Comparison of ENCODE assay signal across 12 cellular contexts in the genomic region with DNA sequence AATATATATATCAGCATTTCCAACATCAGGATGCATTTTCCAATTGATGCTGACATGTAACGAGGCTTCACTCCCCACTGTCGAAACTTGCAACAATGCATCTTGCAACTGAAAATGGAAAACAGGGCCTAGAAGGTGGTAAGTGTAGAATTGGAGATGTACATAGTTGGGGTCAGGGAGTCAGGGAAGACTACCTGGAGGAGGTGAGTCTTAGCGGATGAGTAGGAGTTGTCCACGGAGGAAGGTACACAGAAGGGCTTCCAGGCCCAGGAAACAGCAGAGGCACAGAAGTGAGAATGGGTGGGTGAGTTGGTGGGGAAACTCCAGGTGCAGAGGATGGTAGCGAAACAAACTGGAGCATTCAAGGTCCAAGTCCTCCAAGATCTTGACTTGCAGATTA. TPM values are rescaled to one million over a fixed set of nuclear protein-coding genes. Genes with fewer than 3 reads are reported as not detected.
A peak's percentile ranks its signal among the peaks of the same experiment; 100 is the strongest.
DNase-seq lines count a peak whose midpoint lies in the region; ATAC-seq, FAIRE-seq and TF ChIP-seq lines count a peak whose summit lies in the region.
"Had no signal": no experiment of that assay in that cellular context is flagged by ENCODE, and none has a peak within 500 bp of the region (broad histone marks: within the 10 kb centered on the region; RNA-seq: fewer than 3 reads in every experiment).

No MANE protein-coding gene starts in this region.

- H3K4me1 Mint-ChIP-seq in activated naive CD4-positive, alpha-beta T cell treated with anti-CD3 and anti-CD28 coated beads, Interleukin-2, amount 10 ng/mL, durations not matched to agents 7 days and 5 days, result peaks cover 56% of the 10 kb centered on the region
- peaks cover 68% of the 10 kb centered on the region for H3K4me1 Mint-ChIP-seq in activated CD8-positive, alpha-beta T cell treated with anti-CD3 and anti-CD28 coated beads, Interleukin-2, amount 10 ng/mL, durations not matched to agents 7 days and 5 days (ENCODE audit: low read depth)
- H3K4me1 Mint-ChIP-seq in immature natural killer cell, result peaks cover 48 to 60% of the 10 kb centered on the region in 2 donors
- H3K4me1 Mint-ChIP-seq in type B pancreatic cell (ENCODE audit: unreplicated experiment), result peaks cover 24% of the 10 kb centered on the region

- H3K36me3 Mint-ChIP-seq in activated naive CD4-positive, alpha-beta T cell treated with anti-CD3 and anti-CD28 coated beads, Interleukin-2, amount 10 ng/mL, durations not matched to agents 7 days and 5 days, result peaks cover 24% of the 10 kb centered on the region
- H3K36me3 Mint-ChIP-seq in activated CD8-positive, alpha-beta T cell treated with anti-CD3 and anti-CD28 coated beads, Interleukin-2, amount 10 ng/mL, durations not matched to agents 7 days and 5 days (ENCODE audit: low read depth), result peaks cover 26% of the 10 kb centered on the region
- peaks cover 0 to 12% (median 12%) of the 10 kb centered on the region in 3 donors for H3K36me3 Mint-ChIP-seq in immature natural killer cell
- no peaks in the 10 kb centered on the region for H3K36me3 Mint-ChIP-seq in type B pancreatic cell

- ATAC-seq in activated CD8-positive, alpha-beta T cell treated with anti-CD3 and anti-CD28 coated beads, Interleukin-2, amount 10 ng/mL, durations not matched to agents 7 days and 5 days, result no peak

- POLR2A ChIA-PET in activated CD8-positive, alpha-beta T cell treated with anti-CD3 and anti-CD28 coated beads, Interleukin-2, amount 10 ng/mL, durations not matched to agents 7 days and 5 days (lab: Charles Lee), result interaction anchor here (1.4 to 3.2 kb wide), 5 partner anchors 10 to 89 kb away, joined by 4 to 23 read pairs (median 5); a partner anchor contains a TSS

- FAIRE-seq in GM19239 (lab: Jason Lieb, UNC), result no peak

- DNase-seq in activated naive CD4-positive, alpha-beta T cell treated with anti-CD3 and anti-CD28 coated beads, Interleukin-2, amount 10 ng/mL, durations not matched to agents 7 days and 5 days, result peak; percentile 21
- no peak for DNase-seq in activated naive CD4-positive, alpha-beta T cell (lab: John Stamatoyannopoulos, UW)
- no peak for DNase-seq in activated CD8-positive, alpha-beta T cell treated with anti-CD3 and anti-CD28 coated beads, Interleukin-2, amount 10 ng/mL, durations not matched to agents 7 days and 5 days
- no peak for DNase-seq in immature natural killer cell
- DNase-seq in type B pancreatic cell (ENCODE audit: extremely low spot score, unreplicated experiment), result no peak
- no peak for DNase-seq in GM19239 (ENCODE audit: insufficient read length, low spot score)
- DNase-seq in ecto neural progenitor cell (ENCODE audit: low spot score), result no peak
- DNase-seq in NCI-H146 (lab: John Stamatoyannopoulos, UW), result no peak
- DNase-seq: NCI-H1105 treated with DMSO at 0.1 percent for 48 hours; NCI-H2227 treated with DMSO at 0.1 percent for 48 hours; SHP77 treated with DMSO at 0.1 percent for 48 hours; stimulated activated naive CD4-positive, alpha-beta T cell treated with Interleukin-2 at 50 U/mL for 16 hours had no signal

- CTCF ChIA-PET in activated naive CD4-positive, alpha-beta T cell treated with anti-CD3 and anti-CD28 coated beads, Interleukin-2, amount 10 ng/mL, durations not matched to agents 7 days and 5 days (lab: Charles Lee), result interaction anchor here (0.6 to 4.9 kb wide), 7 partner anchors 13 to 291 kb away, joined by 3 to 117 read pairs (median 7); a partner anchor contains a TSS
- CTCF ChIA-PET in activated CD8-positive, alpha-beta T cell treated with anti-CD3 and anti-CD28 coated beads, Interleukin-2, amount 10 ng/mL, durations not matched to agents 7 days and 5 days (lab: Charles Lee), result interaction anchor here (0.7 to 4.9 kb wide), 11 partner anchors 11 to 118 kb away, joined by 3 to 116 read pairs (median 9); a partner anchor contains a TSS

- no peak for TF ChIP-seq CTCF in type B pancreatic cell (conservative IDR thresholded peaks at IDR 0.05)

- H3K27me3 Mint-ChIP-seq in activated naive CD4-positive, alpha-beta T cell treated with anti-CD3 and anti-CD28 coated beads, Interleukin-2, amount 10 ng/mL, durations not matched to agents 7 days and 5 days, result peaks cover 10% of the 10 kb centered on the region
- H3K27me3 Mint-ChIP-seq in activated CD8-positive, alpha-beta T cell treated with anti-CD3 and anti-CD28 coated beads, Interleukin-2, amount 10 ng/mL, durations not matched to agents 7 days and 5 days (ENCODE audit: low read depth), result no peaks in the 10 kb centered on the region
- H3K27me3 Mint-ChIP-seq in immature natural killer cell (ENCODE audit: low read depth in 3 of 3) (peaks cover 24 to 32% (median 28%) of the 10 kb centered on the region in 3 donors), type B pancreatic cell (no peaks in the 10 kb centered on the region)

- no peak overlapping the region for H3K27ac Mint-ChIP-seq in activated naive CD4-positive, alpha-beta T cell treated with anti-CD3 and anti-CD28 coated beads, Interleukin-2, amount 10 ng/mL, durations not matched to agents 7 days and 5 days
- H3K27ac Mint-ChIP-seq in activated CD8-positive, alpha-beta T cell treated with anti-CD3 and anti-CD28 coated beads, Interleukin-2, amount 10 ng/mL, durations not matched to agents 7 days and 5 days, result peak overlapping the region; percentile 66
- H3K27ac Mint-ChIP-seq in immature natural killer cell (peak overlapping the region; percentile 51 to 92 (median 78)), type B pancreatic cell (peak overlapping the region; percentile 39)

- H3K4me3 Mint-ChIP-seq in activated naive CD4-positive, alpha-beta T cell treated with anti-CD3 and anti-CD28 coated beads, Interleukin-2, amount 10 ng/mL, durations not matched to agents 7 days and 5 days, result peak overlapping the region; percentile 4
- H3K4me3 Mint-ChIP-seq in activated CD8-positive, alpha-beta T cell treated with anti-CD3 and anti-CD28 coated beads, Interleukin-2, amount 10 ng/mL, durations not matched to agents 7 days and 5 days, result peak overlapping the region; percentile 52
- H3K4me3 Mint-ChIP-seq in immature natural killer cell (peak overlapping the region; percentile 65 to 74 (median 68)), type B pancreatic cell (peak overlapping the region; percentile 82)

- no peaks in the 10 kb centered on the region for H3K9me3 Mint-ChIP-seq in activated naive CD4-positive, alpha-beta T cell treated with anti-CD3 and anti-CD28 coated beads, Interleukin-2, amount 10 ng/mL, durations not matched to agents 7 days and 5 days
- no peaks in the 10 kb centered on the region for H3K9me3 Mint-ChIP-seq in activated CD8-positive, alpha-beta T cell treated with anti-CD3 and anti-CD28 coated beads, Interleukin-2, amount 10 ng/mL, durations not matched to agents 7 days and 5 days (ENCODE audit: insufficient read depth)
- no peaks in the 10 kb centered on the region for H3K9me3 Mint-ChIP-seq in immature natural killer cell
- no peaks in the 10 kb centered on the region for H3K9me3 Mint-ChIP-seq in type B pancreatic cell

RNA-seq across cellular contexts. Expression of a gene that starts 2.0 kb away (rescaled TPM):
- total RNA-seq in activated CD8-positive, alpha-beta T cell treated with anti-CD3 and anti-CD28 coated beads, Interleukin-2, amount 10 ng/mL, durations not matched to agents 7 days and 5 days, result 100 to 1,000 TPM; 338 to 348 TPM
- 10 to 100 TPM; 15.2 to 25.9 (median 22.9) TPM for polyA plus RNA-seq in immature natural killer cell
- 53.1 and 62.2 TPM in 2 replicates for total RNA-seq in type B pancreatic cell (ENCODE audit: low replicate concordance)

RNA-seq across cellular contexts. Expression of a gene that starts 24.8 kb away (rescaled TPM):
- 100 to 1,000 TPM; 179 to 189 TPM for total RNA-seq in activated CD8-positive, alpha-beta T cell treated with anti-CD3 and anti-CD28 coated beads, Interleukin-2, amount 10 ng/mL, durations not matched to agents 7 days and 5 days
- 10 to 100 TPM; 12.4 to 26.7 (median 14.2) TPM for polyA plus RNA-seq in immature natural killer cell
- total RNA-seq in type B pancreatic cell (ENCODE audit: low replicate concordance), result 70.5 and 80.9 TPM in 2 replicates

RNA-seq across cellular contexts. Expression of a gene that starts 39.1 kb away (rescaled TPM):
- total RNA-seq in activated CD8-positive, alpha-beta T cell treated with anti-CD3 and anti-CD28 coated beads, Interleukin-2, amount 10 ng/mL, durations not matched to agents 7 days and 5 days, result 10 to 100 TPM; 12.0 to 13.0 TPM
- 1 to 10 TPM; 1.1 to 4.8 (median 2.3) TPM for polyA plus RNA-seq in immature natural killer cell
- total RNA-seq in type B pancreatic cell (ENCODE audit: low replicate concordance), result 32.0 and 40.9 TPM in 2 replicates

Comparison
In these comparisons a context has a peak if more than half of its experiments do, and no peak if none do; other contexts are left out.
1. H3K4me3 Mint-ChIP-seq: peak in every context shown above with its lines; median percentile 82 in type B pancreatic cell; 68 in immature natural killer cell; 52 in activated CD8-positive, alpha-beta T cell treated with anti-CD3 and anti-CD28 coated beads, Interleukin-2, amount 10 ng/mL, durations not matched to agents 7 days and 5 days; 4 in activated naive CD4-positive, alpha-beta T cell treated with anti-CD3 and anti-CD28 coated beads, Interleukin-2, amount 10 ng/mL, durations not matched to agents 7 days and 5 days.